23 cellular contexts compared by ENCODE assay signal in the genomic region with DNA sequence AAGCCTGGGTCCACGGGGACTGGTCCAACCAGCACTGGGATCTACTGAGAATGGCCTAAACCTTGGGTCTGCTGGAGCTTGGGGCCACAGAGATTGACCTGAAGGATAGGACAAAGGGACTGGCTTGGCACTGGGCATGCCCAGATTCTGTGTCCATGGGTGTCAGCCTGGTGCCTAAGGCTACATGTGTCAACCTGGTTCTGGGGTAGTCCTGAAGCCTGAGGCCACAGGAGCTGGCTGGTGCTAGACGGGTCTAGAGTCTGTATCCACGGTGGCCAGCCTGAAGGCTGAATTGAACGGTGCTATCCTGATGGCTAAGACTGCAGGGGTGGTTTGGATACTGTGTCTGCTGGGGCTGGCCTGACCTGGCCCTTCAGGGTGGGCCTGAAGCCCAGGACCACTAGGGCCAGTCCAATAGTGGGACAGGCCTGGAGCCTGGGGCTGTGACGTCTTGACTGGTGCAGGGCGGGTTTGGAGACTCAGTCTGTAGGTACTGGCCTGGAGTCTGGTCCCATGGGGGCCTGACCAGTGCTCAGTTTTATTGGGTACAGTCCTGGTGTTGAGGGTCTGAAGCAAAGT.
DNase-seq lines count a peak whose midpoint lies in the region; ATAC-seq and TF ChIP-seq lines count a peak whose summit lies in the region.
"Had no signal": no experiment of that assay in that cellular context is flagged by ENCODE, and none has a peak within 500 bp of the region (broad histone marks: within the 10 kb centered on the region; RNA-seq: fewer than 3 reads in every experiment).

No MANE protein-coding gene starts in this region.

- TF ChIP-seq CTCF in natural killer cell (IDR thresholded peaks at IDR 0.05), result no peak
- TF ChIP-seq CTCF in upper lobe of right lung (IDR thresholded peaks at IDR 0.05), result no peak
- no peak for TF ChIP-seq CTCF in lower leg skin (IDR thresholded peaks at IDR 0.05)

- no peak overlapping the region for H3K27ac ChIP-seq in mesenchymal stem cell (ENCODE audit: low read length, poor library complexity, severe bottlenecking)
- H3K27ac ChIP-seq in upper lobe of right lung, result no peak overlapping the region
- H3K27ac ChIP-seq: 22Rv1, BLaER1, C4-2B had no signal

- H3K9me3 Mint-ChIP-seq in natural killer cell treated with Interleukin-12 subunit alpha and Interleukin-12 subunit beta and Interleukin-15 and Interleukin-18, amount 100 ng/mL, for 72 hours, result peaks cover 4% of the 10 kb centered on the region
- peaks cover 2 to 4% of the 10 kb centered on the region in 2 donors for H3K9me3 Mint-ChIP-seq in natural killer cell

- H3K9me3 ChIP-seq in mesenchymal stem cell (ENCODE audit: control insufficient read depth, low read length) (peaks cover 39% of the 10 kb centered on the region), upper lobe of right lung (no peaks in the 10 kb centered on the region)

- intact Hi-C loops in natural killer cell (cut with micrococcal nuclease) (no loop called here), posterior vena cava (cut with DNase I) (no loop called here), upper lobe of right lung (cut with DNase I) (no loop called here), lower leg skin (cut with DNase I; ENCODE audit: low total_unique reads) (no loop called here)

- H2BK15ac ChIP-seq in mesenchymal stem cell (ENCODE audit: low read depth, poor library complexity, severe bottlenecking), result no peak overlapping the region

- H2AK5ac ChIP-seq in mesenchymal stem cell (ENCODE audit: low read length, severe bottlenecking), result no peak overlapping the region

- no peak overlapping the region for H3K9ac ChIP-seq in mesenchymal stem cell (ENCODE audit: low read length)
- H3K9ac ChIP-seq: BLaER1 had no signal

- H3K27me3 Mint-ChIP-seq in natural killer cell treated with Interleukin-12 subunit alpha and Interleukin-12 subunit beta and Interleukin-15 and Interleukin-18, amount 100 ng/mL, for 72 hours, result peaks cover 9 to 18% of the 10 kb centered on the region in 2 donors
- peaks cover 7 to 12% of the 10 kb centered on the region in 2 donors for H3K27me3 Mint-ChIP-seq in natural killer cell (ENCODE audit: low read depth in 2 of 2)

- H3K27ac Mint-ChIP-seq in natural killer cell treated with Interleukin-12 subunit alpha and Interleukin-12 subunit beta and Interleukin-15 and Interleukin-18, amount 100 ng/mL, for 72 hours, result no peak overlapping the region
- H3K27ac Mint-ChIP-seq in natural killer cell, result no peak overlapping the region
- H3K27ac Mint-ChIP-seq: B cell; CD4-positive, CD25-positive, alpha-beta regulatory T cell; CD8-positive, alpha-beta T cell; GM23338 had no signal

- H2BK120ac ChIP-seq in mesenchymal stem cell (ENCODE audit: low read depth, low read length), result no peak overlapping the region

- H3K4me2 ChIP-seq in mesenchymal stem cell (ENCODE audit: low read length, poor library complexity, severe bottlenecking), result no peak overlapping the region
- H3K4me2 ChIP-seq: BLaER1, GM23338 had no signal

- H3K36me3 ChIP-seq in mesenchymal stem cell (ENCODE audit: control insufficient read depth in 1 of 2, insufficient read depth in 2 of 2, low read depth in 1 of 2, low read length in 2 of 2) (no peaks in the 10 kb centered on the region), upper lobe of right lung (no peaks in the 10 kb centered on the region)
- H3K36me3 ChIP-seq: BLaER1 had no signal

- H3K27me3 ChIP-seq in mesenchymal stem cell (ENCODE audit: control insufficient read depth in 1 of 2, insufficient read depth in 1 of 2, low read length in 2 of 2), result no peaks in the 10 kb centered on the region
- H3K27me3 ChIP-seq in upper lobe of right lung, result no peaks in the 10 kb centered on the region
- H3K27me3 ChIP-seq: BLaER1 had no signal

- no peak for DNase-seq in natural killer cell treated with Interleukin-12 subunit alpha and Interleukin-12 subunit beta and Interleukin-15 and Interleukin-18, amount 100 ng/mL, for 72 hours (ENCODE audit: low spot score)
- DNase-seq in natural killer cell, result no peak
- DNase-seq in mesenchymal stem cell, result no peak
- DNase-seq in posterior vena cava (ENCODE audit: low spot score), result peak; percentile 72
- DNase-seq in upper lobe of right lung, result no peak
- DNase-seq in lower leg skin (ENCODE audit: low spot score in 2 of 2), result no peak
- DNase-seq in stimulated activated CD4-positive, alpha-beta T cell treated with anti-CD3 and anti-CD28 coated beads, Interleukin-4, amount 100 ng/mL, for 4 hours, result no peak
- no peak for DNase-seq in left lobe of liver (ENCODE audit: low spot score)
- DNase-seq: Caco-2; CD4-positive, CD25-positive, alpha-beta regulatory T cell; CD8-positive, alpha-beta T cell; DMS 273 treated with DMSO at 0.1 percent for 48 hours; DMS79; EL; GDM1; H9 had no signal

- ATAC-seq in natural killer cell treated with Interleukin-12 subunit alpha and Interleukin-12 subunit beta and Interleukin-15 and Interleukin-18, amount 100 ng/mL, for 72 hours, result peak; percentile 41 to 61
- ATAC-seq in natural killer cell (no peak), upper lobe of right lung (peak; percentile 41), left lobe of liver (no peak)
- ATAC-seq: CD8-positive, alpha-beta T cell; GM12878; GM23338; HCT116 had no signal

- no peaks in the 10 kb centered on the region for H3K79me1 ChIP-seq in mesenchymal stem cell (replicated peaks; ENCODE audit: low read length, poor library complexity, severe bottlenecking)

- H3K4me3 Mint-ChIP-seq in natural killer cell treated with Interleukin-12 subunit alpha and Interleukin-12 subunit beta and Interleukin-15 and Interleukin-18, amount 100 ng/mL, for 72 hours, result no peak overlapping the region
- H3K4me3 Mint-ChIP-seq in natural killer cell, result no peak overlapping the region
- H3K4me3 Mint-ChIP-seq: B cell; CD4-positive, CD25-positive, alpha-beta regulatory T cell; CD8-positive, alpha-beta T cell; GM23338; H9 had no signal

- H3K4ac ChIP-seq in mesenchymal stem cell (ENCODE audit: low read depth in 1 of 2, low read length in 2 of 2), result no peak overlapping the region

- H3K4me1 Mint-ChIP-seq in natural killer cell treated with Interleukin-12 subunit alpha and Interleukin-12 subunit beta and Interleukin-15 and Interleukin-18, amount 100 ng/mL, for 72 hours (ENCODE audit: low read depth in 2 of 2), result no peaks in the 10 kb centered on the region
- H3K4me1 Mint-ChIP-seq in natural killer cell, result no peaks in the 10 kb centered on the region
- H3K4me1 Mint-ChIP-seq: B cell; CD4-positive, CD25-positive, alpha-beta regulatory T cell; GM23338; H9 had no signal

- H3K36me3 Mint-ChIP-seq in natural killer cell treated with Interleukin-12 subunit alpha and Interleukin-12 subunit beta and Interleukin-15 and Interleukin-18, amount 100 ng/mL, for 72 hours, result peaks cover 4% of the 10 kb centered on the region
- H3K36me3 Mint-ChIP-seq in natural killer cell, result peaks cover 7% of the 10 kb centered on the region
- H3K36me3 Mint-ChIP-seq: CD4-positive, CD25-positive, alpha-beta regulatory T cell had no signal

- TF ChIP-seq POLR2A in lower leg skin (IDR thresholded peaks at IDR 0.05), result no peak

- WGBS in mesenchymal stem cell, result 93% methylated on average over 6 of the region's 6 CpGs
- 91 to 94% methylated on average over 6 of the region's 6 CpGs for WGBS in lower leg skin, 2 donors

- H4K8ac ChIP-seq in mesenchymal stem cell (ENCODE audit: low read length), result no peak overlapping the region

- H3K23ac ChIP-seq in mesenchymal stem cell (ENCODE audit: low read length in 2 of 2), result no peak overlapping the region

- H3K18ac ChIP-seq in mesenchymal stem cell (ENCODE audit: low read depth in 1 of 2, low read length in 2 of 2), result no peak overlapping the region

- H3K14ac ChIP-seq in mesenchymal stem cell (ENCODE audit: low read length in 2 of 2), result no peak overlapping the region

- H3K4me1 ChIP-seq in mesenchymal stem cell (ENCODE audit: control insufficient read depth, insufficient read depth, low read depth, low read length) (no peaks in the 10 kb centered on the region), upper lobe of right lung (no peaks in the 10 kb centered on the region)
- H3K4me1 ChIP-seq: BLaER1, Caco-2 had no signal

- H2BK5ac ChIP-seq in mesenchymal stem cell (ENCODE audit: low read depth, low read length, poor library complexity, severe bottlenecking), result no peak overlapping the region

- H3K4me3 ChIP-seq in mesenchymal stem cell (ENCODE audit: insufficient read depth in 1 of 2, low read depth in 1 of 2, low read length in 2 of 2), result no peak overlapping the region
- H3K4me3 ChIP-seq in upper lobe of right lung, result no peak overlapping the region
- H3K4me3 ChIP-seq in lower leg skin (ENCODE audit: low read depth, poor library complexity, severe bottlenecking), result no peak overlapping the region
- H3K4me3 ChIP-seq: BLaER1, GM12878, GM23338 had no signal

- H2BK12ac ChIP-seq in mesenchymal stem cell (ENCODE audit: low read length in 2 of 2), result no peak overlapping the region

- no peak overlapping the region for H2AFZ ChIP-seq in mesenchymal stem cell (ENCODE audit: low read depth, low read length)
- H2AFZ ChIP-seq: GM23338 had no signal

- H4K91ac ChIP-seq in mesenchymal stem cell (ENCODE audit: low read length), result peak overlapping the region; percentile 50

Comparison
In these comparisons a context has a peak if more than half of its experiments do, and no peak if none do; other contexts are left out.
1. ATAC-seq: peak in natural killer cell treated with Interleukin-12 subunit alpha and Interleukin-12 subunit beta and Interleukin-15 and Interleukin-18, amount 100 ng/mL, for 72 hours (2 of 2) and upper lobe of right lung (single experiment); none in natural killer cell (0 of 3) and left lobe of liver (single experiment).